ENCODE assay signal across 10 cellular contexts in the genomic region with DNA sequence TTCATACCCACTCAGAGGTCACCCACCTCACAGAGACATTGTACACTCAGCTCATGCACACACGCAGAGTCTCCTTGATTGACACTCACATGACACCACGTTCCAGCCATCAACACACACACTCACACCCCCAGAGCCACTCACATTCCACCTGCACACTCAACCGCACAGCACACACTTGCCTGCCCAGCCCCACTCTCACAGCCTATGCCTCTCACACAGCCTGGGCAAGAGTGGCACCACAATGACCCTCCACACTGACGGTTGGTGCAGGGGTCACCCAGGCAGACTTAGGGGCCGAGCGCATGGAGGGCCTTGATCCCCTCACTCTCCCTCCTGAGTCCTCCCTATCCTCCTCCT. TPM values are rescaled to one million over a fixed set of nuclear protein-coding genes. Genes with fewer than 3 reads are reported as not detected.
DNase-seq lines count a peak whose midpoint lies in the region; TF ChIP-seq lines count a peak whose summit lies in the region.
"Had no signal": no experiment of that assay in that cellular context is flagged by ENCODE, and none has a peak within 500 bp of the region (broad histone marks: within the 10 kb centered on the region; RNA-seq: fewer than 3 reads in every experiment).

No MANE protein-coding gene starts in this region.

- no peak overlapping the region for H3K9ac ChIP-seq in neuronal stem cell (ENCODE audit: low read depth, low read length, poor library complexity)
- H3K9ac ChIP-seq in trophoblast cell (ENCODE audit: low read length): no peak overlapping the region

- no peaks in the 10 kb centered on the region for H3K79me1 ChIP-seq in neuronal stem cell (ENCODE audit: low read depth, low read length)
- H3K79me1 ChIP-seq in trophoblast cell (ENCODE audit: low read length): no peaks in the 10 kb centered on the region

- H2BK12ac ChIP-seq in neuronal stem cell (ENCODE audit: low read length): no peak overlapping the region
- no peak overlapping the region for H2BK12ac ChIP-seq in trophoblast cell (ENCODE audit: low read length)

- no peak overlapping the region for H3K27ac ChIP-seq in neuronal stem cell (replicated peaks; ENCODE audit: low read length)
- no peak overlapping the region for H3K27ac ChIP-seq in trophoblast cell (ENCODE audit: low read depth, low read length)
- H3K27ac ChIP-seq: VCaP had no signal

- H3K4ac ChIP-seq in neuronal stem cell (ENCODE audit: low read length) (no peak overlapping the region), trophoblast cell (ENCODE audit: low read depth, low read length) (no peak overlapping the region)

- no peaks in the 10 kb centered on the region for H3K27me3 ChIP-seq in neuronal stem cell (ENCODE audit: control insufficient read depth in 3 of 3, insufficient read depth in 3 of 3, low read depth in 1 of 3, low read length in 3 of 3)
- no peaks in the 10 kb centered on the region for H3K27me3 ChIP-seq in trophoblast cell (ENCODE audit: insufficient read depth, low read length)

- H2AK5ac ChIP-seq in neuronal stem cell (ENCODE audit: low read depth, low read length) (peak overlapping the region; percentile 32), trophoblast cell (ENCODE audit: low read length) (no peak overlapping the region)

- H3K9me3 ChIP-seq in neuronal stem cell (replicated peaks in 1 of 2; ENCODE audit: control insufficient read depth in 2 of 2, insufficient read depth in 1 of 2, low read depth in 1 of 2, low read length in 2 of 2): no peaks in the 10 kb centered on the region
- no peaks in the 10 kb centered on the region for H3K9me3 ChIP-seq in trophoblast cell (ENCODE audit: insufficient read depth, low read depth, low read length)

- no peaks in the 10 kb centered on the region for H3K4me1 Mint-ChIP-seq in activated T-helper 1 cell treated with anti-CD3 and anti-CD28 coated beads, Interleukin-12 subunit alpha, Interleukin-12 subunit beta, Interleukin-2, Interleukin-4 antibody, amounts not matched to agents 30 ng/mL and 10 ng/mL and 1 ng/mL, durations not matched to agents 14 hours and 24 hours and 36 hours (ENCODE audit: low read depth)

- DNase-seq in GM12865 (ENCODE audit: low read depth): no peak
- DNase-seq in activated T-helper 1 cell treated with anti-CD3 and anti-CD28 coated beads, Interleukin-12 subunit alpha, Interleukin-12 subunit beta, Interleukin-2, Interleukin-4 antibody, amounts not matched to agents 30 ng/mL and 10 ng/mL and 1 ng/mL, durations not matched to agents 14 hours and 24 hours and 36 hours (ENCODE audit: low spot score): no peak
- no peak for DNase-seq in neuronal stem cell (ENCODE audit: low spot score)
- DNase-seq in SIG-M5 (lab: John Stamatoyannopoulos, UW): no peak
- no peak for DNase-seq in EL
- DNase-seq in trophoblast cell: no peak
- DNase-seq: stimulated activated CD4-positive, alpha-beta T cell treated with anti-CD3 and anti-CD28 coated beads, Interleukin-1b, Interleukin-23, amount 100 ng/mL, for 48 hours; stimulated activated naive CD8-positive, alpha-beta T cell treated with anti-CD3 and anti-CD28 coated beads, Interleukin-15, amount 100 ng/mL, for 72 hours had no signal

- H2BK120ac ChIP-seq in neuronal stem cell (ENCODE audit: low read depth, low read length) (no peak overlapping the region), trophoblast cell (ENCODE audit: insufficient read depth, low read length, poor library complexity) (no peak overlapping the region)

- H3K36me3 ChIP-seq in neuronal stem cell (replicated peaks in 1 of 2; ENCODE audit: control insufficient read depth in 2 of 2, insufficient read depth in 2 of 2, low read length in 2 of 2): no peaks in the 10 kb centered on the region
- H3K36me3 ChIP-seq in trophoblast cell (ENCODE audit: control insufficient read depth in 1 of 2, insufficient read depth in 2 of 2, low read length in 2 of 2): no peaks in the 10 kb centered on the region

- TF ChIP-seq CTCF in GM12865 (IDR thresholded peaks at IDR 0.05; ENCODE audit: insufficient read depth, low read depth, low read length, missing control alignments): no peak

- H3K27me3 Mint-ChIP-seq in activated T-helper 1 cell treated with anti-CD3 and anti-CD28 coated beads, Interleukin-12 subunit alpha, Interleukin-12 subunit beta, Interleukin-2, Interleukin-4 antibody, amounts not matched to agents 30 ng/mL and 10 ng/mL and 1 ng/mL, durations not matched to agents 14 hours and 24 hours and 36 hours (ENCODE audit: insufficient read depth): peaks cover 3% of the 10 kb centered on the region
- H3K27me3 Mint-ChIP-seq: stimulated activated naive CD8-positive, alpha-beta T cell treated with anti-CD3 and anti-CD28 coated beads, Interleukin-15, amount 100 ng/mL, for 72 hours had no signal

- no peak overlapping the region for H4K91ac ChIP-seq in neuronal stem cell (ENCODE audit: low read depth, low read length, poor library complexity)
- no peak overlapping the region for H4K91ac ChIP-seq in trophoblast cell (ENCODE audit: low read depth, low read length)

- peak overlapping the region; percentile 31 for H2BK5ac ChIP-seq in neuronal stem cell (ENCODE audit: low read length)
- H2BK5ac ChIP-seq in trophoblast cell (ENCODE audit: low read depth, low read length, poor library complexity): no peak overlapping the region

- intact Hi-C loops in activated T-helper 1 cell treated with anti-CD3 and anti-CD28 coated beads, Interleukin-12 subunit alpha, Interleukin-12 subunit beta, Interleukin-2, Interleukin-4 antibody, amounts not matched to agents 30 ng/mL and 10 ng/mL and 1 ng/mL, durations not matched to agents 14 hours and 24 hours and 36 hours (cut with micrococcal nuclease): no loop called here

- H3K79me2 ChIP-seq in trophoblast cell (ENCODE audit: control insufficient read depth, insufficient read depth, low read length, poor library complexity): no peaks in the 10 kb centered on the region

- no peak overlapping the region for H3K14ac ChIP-seq in neuronal stem cell (ENCODE audit: low read length)
- no peak overlapping the region for H3K14ac ChIP-seq in trophoblast cell (ENCODE audit: low read length)

- H3K27ac Mint-ChIP-seq in activated T-helper 1 cell treated with anti-CD3 and anti-CD28 coated beads, Interleukin-12 subunit alpha, Interleukin-12 subunit beta, Interleukin-2, Interleukin-4 antibody, amounts not matched to agents 30 ng/mL and 10 ng/mL and 1 ng/mL, durations not matched to agents 14 hours and 24 hours and 36 hours: peak overlapping the region; percentile 34
- H3K27ac Mint-ChIP-seq: stimulated activated naive CD8-positive, alpha-beta T cell treated with anti-CD3 and anti-CD28 coated beads, Interleukin-15, amount 100 ng/mL, for 72 hours had no signal

- H3K4me3 ChIP-seq in GM12865 (ENCODE audit: low read depth, low read length) (peak overlapping the region; percentile 91), neuronal stem cell (ENCODE audit: low read length in 2 of 2) (peak overlapping the region in 1 of 2 donors; percentile 2), trophoblast cell (ENCODE audit: low read depth, low read length) (no peak overlapping the region)

- no peaks in the 10 kb centered on the region for H3K36me3 Mint-ChIP-seq in activated T-helper 1 cell treated with anti-CD3 and anti-CD28 coated beads, Interleukin-12 subunit alpha, Interleukin-12 subunit beta, Interleukin-2, Interleukin-4 antibody, amounts not matched to agents 30 ng/mL and 10 ng/mL and 1 ng/mL, durations not matched to agents 14 hours and 24 hours and 36 hours (ENCODE audit: low read depth)

- peak overlapping the region; percentile 45 for H2BK15ac ChIP-seq in neuronal stem cell (ENCODE audit: low read length)

- H3K4me3 Mint-ChIP-seq in activated T-helper 1 cell treated with anti-CD3 and anti-CD28 coated beads, Interleukin-12 subunit alpha, Interleukin-12 subunit beta, Interleukin-2, Interleukin-4 antibody, amounts not matched to agents 30 ng/mL and 10 ng/mL and 1 ng/mL, durations not matched to agents 14 hours and 24 hours and 36 hours: no peak overlapping the region
- H3K4me3 Mint-ChIP-seq: stimulated activated naive CD8-positive, alpha-beta T cell treated with anti-CD3 and anti-CD28 coated beads, Interleukin-15, amount 100 ng/mL, for 72 hours had no signal

- peaks cover 0 to 4% of the 10 kb centered on the region in 2 donors for H3K4me1 ChIP-seq in neuronal stem cell (ENCODE audit: control insufficient read depth in 2 of 2, insufficient read depth in 1 of 2, low read depth in 1 of 2, low read length in 2 of 2)
- H3K4me1 ChIP-seq in trophoblast cell (ENCODE audit: control insufficient read depth in 1 of 2, insufficient read depth in 2 of 2, low read length in 2 of 2): peaks cover 5% of the 10 kb centered on the region in 2 experiments

- H4K8ac ChIP-seq in neuronal stem cell (ENCODE audit: low read depth, low read length) (peak overlapping the region; percentile 86), trophoblast cell (ENCODE audit: low read depth, low read length) (no peak overlapping the region)

- no peak overlapping the region for H4K12ac ChIP-seq in trophoblast cell (ENCODE audit: low read depth, low read length)

- H3K9me3 Mint-ChIP-seq in activated T-helper 1 cell treated with anti-CD3 and anti-CD28 coated beads, Interleukin-12 subunit alpha, Interleukin-12 subunit beta, Interleukin-2, Interleukin-4 antibody, amounts not matched to agents 30 ng/mL and 10 ng/mL and 1 ng/mL, durations not matched to agents 14 hours and 24 hours and 36 hours: no peaks in the 10 kb centered on the region
- H3K9me3 Mint-ChIP-seq: stimulated activated naive CD8-positive, alpha-beta T cell treated with anti-CD3 and anti-CD28 coated beads, Interleukin-15, amount 100 ng/mL, for 72 hours had no signal

- peak overlapping the region; percentile 44 for H3K23ac ChIP-seq in neuronal stem cell (ENCODE audit: low read depth, low read length, poor library complexity)
- no peak overlapping the region for H3K23ac ChIP-seq in trophoblast cell (ENCODE audit: low read length)

- no CpG with 5 or more reads among the region's 6 CpGs for WGBS in neuronal stem cell (ENCODE audit: extremely low coverage in 2 of 2, insufficient read length in 2 of 2, insufficient replicate concordance in 1 of 2), 2 donors
- no CpG with 5 or more reads among the region's 6 CpGs for WGBS in trophoblast cell (ENCODE audit: extremely low coverage, insufficient coverage, insufficient read length)

- H3K4me2 ChIP-seq in neuronal stem cell (ENCODE audit: insufficient read depth, low read length, poor library complexity, severe bottlenecking): no peak overlapping the region
- H3K4me2 ChIP-seq in trophoblast cell (ENCODE audit: low read length): no peak overlapping the region

- peak overlapping the region; percentile 66 for H2AFZ ChIP-seq in neuronal stem cell (ENCODE audit: low read length)
- H2AFZ ChIP-seq in trophoblast cell (ENCODE audit: insufficient read depth, low read length, poor library complexity): no peak overlapping the region

- H3K18ac ChIP-seq in neuronal stem cell (ENCODE audit: low read length) (peak overlapping the region; percentile 59), trophoblast cell (ENCODE audit: low read length) (no peak overlapping the region)

RNA-seq across cellular contexts. Expression of a gene that starts 2.2 kb away (rescaled TPM):
- total RNA-seq in activated T-helper 1 cell treated with anti-CD3 and anti-CD28 coated beads, Interleukin-12 subunit alpha, Interleukin-12 subunit beta, Interleukin-2, Interleukin-4 antibody, amounts not matched to agents 30 ng/mL and 10 ng/mL and 1 ng/mL, durations not matched to agents 14 hours and 24 hours and 36 hours: not detected in 2 replicates
- not detected for polyA plus RNA-seq in neuronal stem cell (2013, experiment 1 of 2)
- 0.03 TPM for polyA plus RNA-seq in neuronal stem cell (2013, experiment 2 of 2)
- polyA plus RNA-seq in trophoblast cell (2013): 0.08 TPM in 2 replicates
- total RNA-seq: bronchial epithelial cell had no signal

RNA-seq across cellular contexts. Expression of a gene that starts 23.7 kb away (rescaled TPM):
- total RNA-seq in activated T-helper 1 cell treated with anti-CD3 and anti-CD28 coated beads, Interleukin-12 subunit alpha, Interleukin-12 subunit beta, Interleukin-2, Interleukin-4 antibody, amounts not matched to agents 30 ng/mL and 10 ng/mL and 1 ng/mL, durations not matched to agents 14 hours and 24 hours and 36 hours: not detected in 2 replicates
- polyA plus RNA-seq in neuronal stem cell (2013, experiment 1 of 2): not detected
- polyA plus RNA-seq in neuronal stem cell (2013, experiment 2 of 2): 0.01 TPM
- 0.01 TPM in 2 replicates for polyA plus RNA-seq in trophoblast cell (2013)

RNA-seq across cellular contexts. Expression of a gene that starts 32.2 kb away (rescaled TPM):
- 15.5 and 16.2 TPM in 2 replicates for total RNA-seq in activated T-helper 1 cell treated with anti-CD3 and anti-CD28 coated beads, Interleukin-12 subunit alpha, Interleukin-12 subunit beta, Interleukin-2, Interleukin-4 antibody, amounts not matched to agents 30 ng/mL and 10 ng/mL and 1 ng/mL, durations not matched to agents 14 hours and 24 hours and 36 hours
- polyA plus RNA-seq in neuronal stem cell (2013, experiment 1 of 2): 21.6 TPM
- 20.9 TPM for polyA plus RNA-seq in neuronal stem cell (2013, experiment 2 of 2)
- polyA plus RNA-seq in trophoblast cell (2013): 27.5 and 28.6 TPM in 2 replicates

RNA-seq across cellular contexts. Expression of a gene that starts 50.1 kb away (rescaled TPM):
- 219 and 222 TPM in 2 replicates for total RNA-seq in activated T-helper 1 cell treated with anti-CD3 and anti-CD28 coated beads, Interleukin-12 subunit alpha, Interleukin-12 subunit beta, Interleukin-2, Interleukin-4 antibody, amounts not matched to agents 30 ng/mL and 10 ng/mL and 1 ng/mL, durations not matched to agents 14 hours and 24 hours and 36 hours
- 74.9 TPM for polyA plus RNA-seq in neuronal stem cell (2013, experiment 1 of 2)
- 75.0 TPM for polyA plus RNA-seq in neuronal stem cell (2013, experiment 2 of 2)
- 124 and 126 TPM in 2 replicates for polyA plus RNA-seq in trophoblast cell (2013)
